In genomic region chr12:121949643-121950397, GRCh38 we compare ENCODE assay signal across 14 cellular contexts. TPM values are rescaled to one million over a fixed set of nuclear protein-coding genes. Genes with fewer than 3 reads are reported as not detected.
DNase-seq lines count a peak whose midpoint lies in the region; ATAC-seq and TF ChIP-seq lines count a peak whose summit lies in the region.
"Had no signal": no experiment of that assay in that cellular context is flagged by ENCODE, and none has a peak within 500 bp of the region (broad histone marks: within the 10 kb centered on the region; RNA-seq: fewer than 3 reads in every experiment).

No MANE protein-coding gene starts in this region.

- CTCF ChIA-PET in RWPE1 (lab: Yijun Ruan, JAX) = interaction anchor here (0.6 kb wide), 1 partner anchor 93 kb away, joined by 3 read pairs; no protein-coding TSS in a partner anchor

- H2AFZ ChIP-seq in GM23248 = no peak overlapping the region

- ATAC-seq in HG03280 (IDR thresholded peaks at IDR 0.05; ENCODE audit: unreplicated experiment) = no peak

- no peaks in the 10 kb centered on the region for H3K36me3 ChIP-seq in GM23248 (ENCODE audit: low read depth)
- no peaks in the 10 kb centered on the region for H3K36me3 ChIP-seq in endodermal cell (ENCODE audit: control insufficient read depth, insufficient read depth, low read length)
- H3K36me3 ChIP-seq: left ventricle myocardium inferior, Peyer's patch had no signal

- WGBS in GM23248 (ENCODE audit: low coverage in 1 of 2, low lambda C conversion rate in 2 of 2, missing lambda C conversion rate in 2 of 2), 2 experiments = 76 to 78% methylated on average over 4 of the region's 4 CpGs
- WGBS in endodermal cell (ENCODE audit: insufficient coverage in 1 of 2, insufficient read length in 1 of 2), 2 experiments = 93 to 96% methylated on average over 3 to 4 of the region's 4 CpGs

- H3F3A ChIP-seq in GM23248 (ENCODE audit: insufficient read depth) = no peaks in the 10 kb centered on the region

- no peaks in the 10 kb centered on the region for H3K27me3 ChIP-seq in GM23248 (replicated peaks; ENCODE audit: insufficient read depth)
- no peaks in the 10 kb centered on the region for H3K27me3 ChIP-seq in endodermal cell (ENCODE audit: control insufficient read depth, insufficient read depth, low read length, poor library complexity, severe bottlenecking)
- H3K27me3 ChIP-seq: Peyer's patch had no signal

- TF ChIP-seq CTCF in RWPE1 (conservative IDR thresholded peaks at IDR 0.05; ENCODE audit: low read depth) (no peak), endodermal cell (conservative IDR thresholded peaks at IDR 0.05) (no peak)

- no peaks in the 10 kb centered on the region for H3K79me2 ChIP-seq in GM23248 (ENCODE audit: insufficient read depth)

- in situ Hi-C loops in GM23248 (cut with MboI) = no loop called here

- H3K4me1 Mint-ChIP-seq in endodermal cell = peaks cover 6% of the 10 kb centered on the region
- H3K4me1 Mint-ChIP-seq: central memory CD8-positive, alpha-beta T cell had no signal

- H3K27me3 Mint-ChIP-seq in endodermal cell (ENCODE audit: insufficient read depth) = no peaks in the 10 kb centered on the region
- H3K27me3 Mint-ChIP-seq: central memory CD8-positive, alpha-beta T cell had no signal

- H3K4me1 ChIP-seq in GM23248 (ENCODE audit: insufficient read depth) (no peaks in the 10 kb centered on the region), endodermal cell (ENCODE audit: control insufficient read depth, insufficient read depth, low read length) (peaks cover 4% of the 10 kb centered on the region)
- H3K4me1 ChIP-seq: left ventricle myocardium inferior, Peyer's patch had no signal

- H3K4me3 Mint-ChIP-seq in endodermal cell = no peak overlapping the region
- H3K4me3 Mint-ChIP-seq: central memory CD8-positive, alpha-beta T cell; H9 had no signal

- H4K20me1 ChIP-seq in GM23248 (ENCODE audit: insufficient read depth) = no peaks in the 10 kb centered on the region

- H3K27ac ChIP-seq in GM23248 (no peak overlapping the region), RWPE1 (peak overlapping the region; percentile 92), endodermal cell (ENCODE audit: low read depth, low read length) (no peak overlapping the region)
- H3K27ac ChIP-seq: left ventricle myocardium inferior, Peyer's patch had no signal

- H3K9me2 ChIP-seq in GM23248 (ENCODE audit: insufficient read depth) = no peaks in the 10 kb centered on the region

- POLR2A ChIA-PET in RWPE1 (lab: Yijun Ruan, JAX; ENCODE audit: low non-redundant PET) = no interaction called here

- H3K36me3 Mint-ChIP-seq in endodermal cell (ENCODE audit: low read depth) = peaks cover 9% of the 10 kb centered on the region

- DNase-seq in GM23248 (peak; percentile 30), RWPE1 (ENCODE audit: low spot score) (peak; percentile 78), endodermal cell (peak; percentile 28), non-pigmented ciliary epithelial cell (ENCODE audit: low read depth) (peak; percentile 90), activated gamma-delta T cell (lab: John Stamatoyannopoulos, UW) (no peak), middle frontal gyrus (ENCODE audit: extremely low spot score, low spot score) (no peak), T-helper 9 cell (no peak)
- DNase-seq: H9; left ventricle myocardium inferior; Peyer's patch; stimulated activated CD4-positive, alpha-beta T cell treated with anti-CD3 and anti-CD28 coated beads, Interleukin-1b, Interleukin-23, amount 100 ng/mL, for 48 hours; stimulated activated naive CD4-positive, alpha-beta T cell treated with Interleukin-2 at 50 U/mL for 16 hours had no signal

- no peak overlapping the region for H3K27ac Mint-ChIP-seq in endodermal cell

- H3K9ac ChIP-seq in GM23248 (no peak overlapping the region), endodermal cell (ENCODE audit: extremely low read depth, low read length, poor library complexity, severe bottlenecking) (peak overlapping the region; percentile 3)

- no peak overlapping the region for H3K4me2 ChIP-seq in GM23248 (ENCODE audit: unreplicated experiment)

- H3K9me3 ChIP-seq in GM23248 (ENCODE audit: low read depth) (no peaks in the 10 kb centered on the region), endodermal cell (ENCODE audit: control insufficient read depth, low read length) (peaks cover 25% of the 10 kb centered on the region)
- H3K9me3 ChIP-seq: left ventricle myocardium inferior, Peyer's patch had no signal

- no peak overlapping the region for H3K4me3 ChIP-seq in GM23248
- H3K4me3 ChIP-seq in endodermal cell (ENCODE audit: low read length) = no peak overlapping the region
- H3K4me3 ChIP-seq: left ventricle myocardium inferior, Peyer's patch had no signal

- peaks cover 20% of the 10 kb centered on the region for H3K9me3 Mint-ChIP-seq in endodermal cell
- H3K9me3 Mint-ChIP-seq: central memory CD8-positive, alpha-beta T cell had no signal

RNA-seq across cellular contexts. Expression of gene CFAP251, which starts 31.4 kb away (rescaled TPM):
- total RNA-seq in GM23248 (2014; rRNA removed; shearing (Covaris generic)) = 1.6 and 4.4 TPM in 2 replicates
- polyA plus RNA-seq in GM23248 (2016; fragmentation: Nextera tagmentation; extraction: Ambion mirVana) = 0.46 and 0.58 TPM in 2 replicates
- total RNA-seq in endodermal cell = 10 to 100 TPM in 1 of 2 donors, 1 to 10 TPM in 1; 3.4 to 11.2 TPM
- 2.8 TPM for polyA plus RNA-seq in endodermal cell (2013, experiment 1 of 2)
- polyA plus RNA-seq in endodermal cell (2013, experiment 2 of 2) = 2.8 TPM

Comparison
In these comparisons a context has a peak if more than half of its experiments do, and no peak if none do; other contexts are left out.
1. DNase-seq: peak in GM23248 (single experiment), RWPE1 (single experiment), endodermal cell (single experiment) and non-pigmented ciliary epithelial cell (single experiment); none in activated gamma-delta T cell (single experiment), middle frontal gyrus (single experiment) and T-helper 9 cell (single experiment).